ENCODE assay signal across 1 cellular context in the genomic region with DNA sequence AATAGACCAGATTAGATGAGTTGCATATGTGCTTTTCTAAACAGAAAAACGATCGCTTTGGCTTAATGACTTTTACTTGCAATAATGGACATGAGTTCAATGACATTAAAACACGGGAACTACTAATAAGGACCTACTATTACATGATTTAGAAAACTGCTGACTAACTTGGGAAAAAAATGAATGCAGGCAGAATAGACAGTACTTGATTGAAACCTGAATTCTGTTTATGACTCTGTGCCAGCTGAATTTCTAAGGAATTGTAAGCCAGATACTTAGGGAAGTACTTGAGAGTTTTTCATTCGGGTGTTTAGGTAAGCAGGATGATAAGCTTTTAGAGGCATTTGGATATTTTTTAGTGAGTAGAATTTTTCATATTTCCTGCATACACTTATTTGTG.
TF ChIP-seq lines count a peak whose summit lies in the region.

No MANE protein-coding gene starts in this region.

TF ChIP-seq in SK-N-SH, 30 proteins besides CTCF, POLR2A, EP300 and RAD21 (continued from another document):
- TF ChIP-seq, protein P1, sequence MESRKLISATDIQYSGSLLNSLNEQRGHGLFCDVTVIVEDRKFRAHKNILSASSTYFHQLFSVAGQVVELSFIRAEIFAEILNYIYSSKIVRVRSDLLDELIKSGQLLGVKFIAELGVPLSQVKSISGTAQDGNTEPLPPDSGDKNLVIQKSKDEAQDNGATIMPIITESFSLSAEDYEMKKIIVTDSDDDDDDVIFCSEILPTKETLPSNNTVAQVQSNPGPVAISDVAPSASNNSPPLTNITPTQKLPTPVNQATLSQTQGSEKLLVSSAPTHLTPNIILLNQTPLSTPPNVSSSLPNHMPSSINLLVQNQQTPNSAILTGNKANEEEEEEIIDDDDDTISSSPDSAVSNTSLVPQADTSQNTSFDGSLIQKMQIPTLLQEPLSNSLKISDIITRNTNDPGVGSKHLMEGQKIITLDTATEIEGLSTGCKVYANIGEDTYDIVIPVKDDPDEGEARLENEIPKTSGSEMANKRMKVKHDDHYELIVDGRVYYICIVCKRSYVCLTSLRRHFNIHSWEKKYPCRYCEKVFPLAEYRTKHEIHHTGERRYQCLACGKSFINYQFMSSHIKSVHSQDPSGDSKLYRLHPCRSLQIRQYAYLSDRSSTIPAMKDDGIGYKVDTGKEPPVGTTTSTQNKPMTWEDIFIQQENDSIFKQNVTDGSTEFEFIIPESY (IDR thresholded peaks at IDR 0.05; ENCODE audit: borderline replicate concordance, low read depth), result no peak
- TF ChIP-seq SMC3 (IDR thresholded peaks at IDR 0.05; ENCODE audit: low read depth, low read length) (no peak), GATA2 (CRISPR knock-in tag; IDR thresholded peaks at IDR 0.05) (no peak), RCOR1 (IDR thresholded peaks at IDR 0.05; ENCODE audit: low read length) (no peak), POLR2AphosphoS5 (IDR thresholded peaks at IDR 0.05; ENCODE audit: low read depth, low read length) (no peak), MXI1 (IDR thresholded peaks at IDR 0.05; ENCODE audit: low read depth, low read length) (no peak), GABPA (IDR thresholded peaks at IDR 0.05; ENCODE audit: low read depth) (no peak), EZH2phosphoT487 (IDR thresholded peaks at IDR 0.05; ENCODE audit: borderline replicate concordance, low read depth) (no peak), JUND (IDR thresholded peaks at IDR 0.05) (no peak)
- TF ChIP-seq, protein P2, sequence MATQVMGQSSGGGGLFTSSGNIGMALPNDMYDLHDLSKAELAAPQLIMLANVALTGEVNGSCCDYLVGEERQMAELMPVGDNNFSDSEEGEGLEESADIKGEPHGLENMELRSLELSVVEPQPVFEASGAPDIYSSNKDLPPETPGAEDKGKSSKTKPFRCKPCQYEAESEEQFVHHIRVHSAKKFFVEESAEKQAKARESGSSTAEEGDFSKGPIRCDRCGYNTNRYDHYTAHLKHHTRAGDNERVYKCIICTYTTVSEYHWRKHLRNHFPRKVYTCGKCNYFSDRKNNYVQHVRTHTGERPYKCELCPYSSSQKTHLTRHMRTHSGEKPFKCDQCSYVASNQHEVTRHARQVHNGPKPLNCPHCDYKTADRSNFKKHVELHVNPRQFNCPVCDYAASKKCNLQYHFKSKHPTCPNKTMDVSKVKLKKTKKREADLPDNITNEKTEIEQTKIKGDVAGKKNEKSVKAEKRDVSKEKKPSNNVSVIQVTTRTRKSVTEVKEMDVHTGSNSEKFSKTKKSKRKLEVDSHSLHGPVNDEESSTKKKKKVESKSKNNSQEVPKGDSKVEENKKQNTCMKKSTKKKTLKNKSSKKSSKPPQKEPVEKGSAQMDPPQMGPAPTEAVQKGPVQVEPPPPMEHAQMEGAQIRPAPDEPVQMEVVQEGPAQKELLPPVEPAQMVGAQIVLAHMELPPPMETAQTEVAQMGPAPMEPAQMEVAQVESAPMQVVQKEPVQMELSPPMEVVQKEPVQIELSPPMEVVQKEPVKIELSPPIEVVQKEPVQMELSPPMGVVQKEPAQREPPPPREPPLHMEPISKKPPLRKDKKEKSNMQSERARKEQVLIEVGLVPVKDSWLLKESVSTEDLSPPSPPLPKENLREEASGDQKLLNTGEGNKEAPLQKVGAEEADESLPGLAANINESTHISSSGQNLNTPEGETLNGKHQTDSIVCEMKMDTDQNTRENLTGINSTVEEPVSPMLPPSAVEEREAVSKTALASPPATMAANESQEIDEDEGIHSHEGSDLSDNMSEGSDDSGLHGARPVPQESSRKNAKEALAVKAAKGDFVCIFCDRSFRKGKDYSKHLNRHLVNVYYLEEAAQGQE (IDR thresholded peaks at IDR 0.05; ENCODE audit: low read depth, low read length), result no peak
- TF ChIP-seq, protein P3, sequence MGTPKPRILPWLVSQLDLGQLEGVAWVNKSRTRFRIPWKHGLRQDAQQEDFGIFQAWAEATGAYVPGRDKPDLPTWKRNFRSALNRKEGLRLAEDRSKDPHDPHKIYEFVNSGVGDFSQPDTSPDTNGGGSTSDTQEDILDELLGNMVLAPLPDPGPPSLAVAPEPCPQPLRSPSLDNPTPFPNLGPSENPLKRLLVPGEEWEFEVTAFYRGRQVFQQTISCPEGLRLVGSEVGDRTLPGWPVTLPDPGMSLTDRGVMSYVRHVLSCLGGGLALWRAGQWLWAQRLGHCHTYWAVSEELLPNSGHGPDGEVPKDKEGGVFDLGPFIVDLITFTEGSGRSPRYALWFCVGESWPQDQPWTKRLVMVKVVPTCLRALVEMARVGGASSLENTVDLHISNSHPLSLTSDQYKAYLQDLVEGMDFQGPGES (IDR thresholded peaks at IDR 0.05; ENCODE audit: low read depth, low read length), result no peak
